Comparison of ENCODE assay signal across 8 cellular contexts in genomic region chr7:26863504-26864308, GRCh38. TPM values are rescaled to one million over a fixed set of nuclear protein-coding genes. Genes with fewer than 3 reads are reported as not detected.
DNase-seq lines count a peak whose midpoint lies in the region; ATAC-seq and TF ChIP-seq lines count a peak whose summit lies in the region.

No MANE protein-coding gene starts in this region.

- peaks cover 37% of the 10 kb centered on the region for H3K79me2 ChIP-seq in OCI-LY7 (ENCODE audit: insufficient read depth, low read depth, low read length)

- no peaks in the 10 kb centered on the region for H3K36me3 ChIP-seq in OCI-LY7 (ENCODE audit: insufficient read depth, low read length)
- H3K36me3 ChIP-seq in brain microvascular endothelial cell (replicated peaks): no peaks in the 10 kb centered on the region

- in situ Hi-C loops in brain microvascular endothelial cell (cut with HindIII; ENCODE audit: low pct_ligation_motif_present, low sequenced_read_pairs): no loop called here

- peak overlapping the region; percentile 75 for H3K27ac ChIP-seq in OCI-LY7 (ENCODE audit: low read depth, low read length, poor library complexity, severe bottlenecking)
- H3K27ac ChIP-seq in brain microvascular endothelial cell: no peak overlapping the region

- H3K27me3 ChIP-seq in brain microvascular endothelial cell (replicated peaks): peaks cover 4% of the 10 kb centered on the region

- TF ChIP-seq CTCF in OCI-LY7 (conservative IDR thresholded peaks at IDR 0.05; ENCODE audit: low read length): no peak
- TF ChIP-seq CTCF in brain microvascular endothelial cell (IDR thresholded peaks at IDR 0.05; ENCODE audit: low read depth, low read length, missing control alignments): no peak

- H3K4me1 ChIP-seq in OCI-LY7 (ENCODE audit: insufficient read depth, low read length, poor library complexity, severe bottlenecking): peaks cover 33% of the 10 kb centered on the region

- peak overlapping the region; percentile 89 for H2AFZ ChIP-seq in OCI-LY7 (ENCODE audit: low read length)

- POLR2A ChIA-PET in HEK293T (lab: Yijun Ruan, JAX): interaction anchor here (0.6 to 2.7 kb wide), 13 partner anchors 8 to 312 kb away, joined by 3 to 14 read pairs (median 3); partner anchors contain the start of genes HOXA1 and HOXA4
- POLR2A ChIA-PET in OCI-LY7 (lab: Charles Lee): interaction anchor here (0.5 to 2.0 kb wide), 13 partner anchors 8 to 1235 kb away, joined by 3 to 5 read pairs (median 3); partner anchors contain the start of genes HIBADH and HOXA4

- DNase-seq in activated effector memory CD4-positive, alpha-beta T cell treated with Interleukin-2 at 50 U/mL for 16 hours: peak; percentile 2
- DNase-seq in activated effector memory CD4-positive, alpha-beta T cell treated with anti-CD3 and anti-CD28 coated beads, Interleukin-2, amount 50 U/mL, for 16 hours: no peak
- DNase-seq in HEK293T (ENCODE audit: extremely low spot score): peak; percentile 11
- peak; percentile 57 for DNase-seq in OCI-LY7 (ENCODE audit: low spot score)
- DNase-seq in brain microvascular endothelial cell: peak; percentile 6
- peak; percentile 49 for DNase-seq in kidney tubule cell (ENCODE audit: low spot score)
- DNase-seq in stimulated activated naive CD4-positive, alpha-beta T cell (lab: John Stamatoyannopoulos, UW): peak in 4 of 6 experiments; percentile 7 to 59 (median 37)

- no peak for ATAC-seq in HG03045 (IDR thresholded peaks at IDR 0.05; ENCODE audit: unreplicated experiment)

- H3K9me2 ChIP-seq in OCI-LY7 (ENCODE audit: insufficient read depth, low read length): peaks cover 7% of the 10 kb centered on the region; the same call in 1 of the 2 replicates

- BruUV-seq in OCI-LY7 (replicated peaks; lab: Mats Ljungman, UMichigan): TSS peak; percentile 72

- peak overlapping the region; percentile 86 for H3K4me2 ChIP-seq in OCI-LY7 (ENCODE audit: low read length)

- CTCF ChIA-PET in HEK293T (lab: Yijun Ruan, JAX): interaction anchor here (0.6 kb wide), 1 partner anchor 1206 kb away, joined by 4 read pairs; no protein-coding TSS in a partner anchor
- CTCF ChIA-PET in OCI-LY7 (lab: Charles Lee; ENCODE audit: unreplicated experiment): no interaction called here

- intact Hi-C loops in OCI-LY7 (cut with micrococcal nuclease; ENCODE audit: unreplicated experiment): loop anchor here (2.0 to 5.0 kb wide), 5 partner anchors 101 to 1001 kb away; no protein-coding TSS in a partner anchor

- peaks cover 13% of the 10 kb centered on the region; the same call in 1 of the 2 replicates for H4K20me1 ChIP-seq in OCI-LY7 (ENCODE audit: insufficient read depth, low read length)

- peak overlapping the region; percentile 95 for H3K4me3 ChIP-seq in OCI-LY7 (ENCODE audit: low read depth, low read length, poor library complexity, severe bottlenecking)
- H3K4me3 ChIP-seq in brain microvascular endothelial cell (ENCODE audit: low read depth, low read length): peak overlapping the region; percentile 75

- no peaks in the 10 kb centered on the region for H3K9me3 ChIP-seq in OCI-LY7 (ENCODE audit: low read length)

TF ChIP-seq in HEK293T, 16 proteins besides CTCF, POLR2A, EP300 and RAD21:
- TF ChIP-seq L3MBTL2 (conservative IDR thresholded peaks at IDR 0.05) (peak; percentile 56), TARDBP (IDR thresholded peaks at IDR 0.05) (no peak)

RNA-seq across cellular contexts. Expression of gene SKAP2, which starts 0.7 kb away (rescaled TPM):
- total RNA-seq in OCI-LY7 (2014; rRNA removed; shearing (Covaris generic)): 10.9 and 15.5 TPM in 2 replicates
- 54.8 and 67.9 TPM in 2 replicates for total RNA-seq in OCI-LY7 (2022)
